ENCODE assay signal across 9 cellular contexts in the genomic region with DNA sequence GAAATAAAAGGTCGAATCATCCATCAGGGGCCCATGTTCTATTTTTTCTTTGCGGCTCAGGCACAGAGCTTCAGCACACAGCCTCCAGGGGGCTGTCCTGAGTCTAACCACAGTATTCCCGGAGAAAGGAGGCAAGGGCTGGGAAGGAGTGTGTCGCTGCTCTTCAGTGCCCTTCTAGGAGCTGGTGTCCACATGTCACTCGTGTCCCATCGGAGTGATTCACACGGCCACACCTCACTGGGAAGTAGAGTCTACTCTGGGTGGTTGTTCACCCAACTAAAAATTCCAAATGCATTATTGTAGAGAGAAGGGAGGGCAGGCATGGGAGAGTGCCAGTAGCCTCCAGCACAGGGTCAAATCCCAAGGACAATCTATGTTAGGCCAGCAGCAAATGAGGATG.
DNase-seq lines count a peak whose midpoint lies in the region; ATAC-seq, FAIRE-seq and TF ChIP-seq lines count a peak whose summit lies in the region.
"Had no signal": no experiment of that assay in that cellular context is flagged by ENCODE, and none has a peak within 500 bp of the region (broad histone marks: within the 10 kb centered on the region; RNA-seq: fewer than 3 reads in every experiment).

No MANE protein-coding gene starts in this region.

- no peak for TF ChIP-seq EP300 in gastroesophageal sphincter (IDR thresholded peaks at IDR 0.05)

- peaks cover 12% of the 10 kb centered on the region for H3K4me1 ChIP-seq in left ventricle myocardium inferior
- H3K4me1 ChIP-seq in gastroesophageal sphincter, result peaks cover 0 to 13% (median 0%) of the 10 kb centered on the region in 3 donors

- no peak for DNase-seq in left ventricle myocardium inferior
- DNase-seq in Right ventricle myocardium superior, result no peak
- DNase-seq in RCC 7860 (ENCODE audit: low spot score), result peak; percentile 83
- DNase-seq in stimulated activated naive CD4-positive, alpha-beta T cell treated with Interleukin-2 at 50 U/mL for 16 hours (lab: John Stamatoyannopoulos, UW), result no peak
- no peak for DNase-seq in stimulated activated CD4-positive, alpha-beta T cell treated with anti-CD3 and anti-CD28 coated beads, Interleukin-4, amount 100 ng/mL, for 4 hours
- no peak for DNase-seq in C1 segment of cervical spinal cord (lab: John Stamatoyannopoulos, UW)
- no peak for DNase-seq in omental fat pad (ENCODE audit: low spot score)
- DNase-seq: activated CD4-positive, alpha-beta T cell treated with anti-CD3 and anti-CD28 coated beads, Interleukin-2, amount 50 U/mL, for 1 hour had no signal

- H3K9me3 ChIP-seq in left ventricle myocardium inferior (replicated peaks) (no peaks in the 10 kb centered on the region), gastroesophageal sphincter (no peaks in the 10 kb centered on the region)

- no peaks in the 10 kb centered on the region for H3K36me3 ChIP-seq in left ventricle myocardium inferior
- no peaks in the 10 kb centered on the region for H3K36me3 ChIP-seq in gastroesophageal sphincter

- intact Hi-C loops in left ventricle myocardium inferior (cut with micrococcal nuclease), result loop anchor here (10.0 kb wide), 2 partner anchors 236 to 406 kb away; partner anchors contain the start of gene EGFR
- intact Hi-C loops in Right ventricle myocardium superior (cut with DNase I), result no loop called here

- peak; percentile 86 for FAIRE-seq in RCC 7860 (lab: Jason Lieb, UNC)

- H3K27me3 ChIP-seq in left ventricle myocardium inferior (ENCODE audit: low read depth), result peaks cover 41% of the 10 kb centered on the region
- H3K27me3 ChIP-seq in gastroesophageal sphincter, result no peaks in the 10 kb centered on the region

- 20 to 60% methylated on average over 1 to 7 of the region's 7 CpGs for WGBS in gastroesophageal sphincter (ENCODE audit: low coverage in 1 of 2), 2 donors

- TF ChIP-seq CTCF in left ventricle myocardium inferior (IDR thresholded peaks at IDR 0.05; ENCODE audit: borderline replicate concordance), result peak; percentile 63
- peak in 3 of 4 experiments; percentile 32 to 52 (median 38) for TF ChIP-seq CTCF in gastroesophageal sphincter (IDR thresholded peaks at IDR 0.05)
- no peak for TF ChIP-seq CTCF in omental fat pad (IDR thresholded peaks at IDR 0.05)

- no peak overlapping the region for H3K27ac ChIP-seq in left ventricle myocardium inferior (replicated peaks)
- no peak overlapping the region for H3K27ac ChIP-seq in gastroesophageal sphincter

- ATAC-seq in Right ventricle myocardium superior (ENCODE audit: poor library complexity), result no peak
- no peak for ATAC-seq in gastroesophageal sphincter
- ATAC-seq in omental fat pad (ENCODE audit: low FRiP score), result no peak

- TF ChIP-seq POLR2A in gastroesophageal sphincter (IDR thresholded peaks at IDR 0.05), result no peak

- H3K4me3 ChIP-seq in left ventricle myocardium inferior (no peak overlapping the region), gastroesophageal sphincter (no peak overlapping the region)

Comparison
In these comparisons a context has a peak if more than half of its experiments do, and no peak if none do; other contexts are left out.
1. CTCF ChIP-seq: peak in left ventricle myocardium inferior (single experiment) and gastroesophageal sphincter (3 of 4); none in omental fat pad (0 of 3).